Comparison of ENCODE assay signal across 9 cellular contexts in genomic region chr1:30919025-30919881, GRCh38. TPM values are rescaled to one million over a fixed set of nuclear protein-coding genes. Genes with fewer than 3 reads are reported as not detected.
A peak's percentile ranks its signal among the peaks of the same experiment; 100 is the strongest.
DNase-seq lines count a peak whose midpoint lies in the region; ATAC-seq and TF ChIP-seq lines count a peak whose summit lies in the region.
"Had no signal": no experiment of that assay in that cellular context is flagged by ENCODE, and none has a peak within 500 bp of the region (broad histone marks: within the 10 kb centered on the region; RNA-seq: fewer than 3 reads in every experiment).

No MANE protein-coding gene starts in this region.

- H3K9me3 ChIP-seq in H9 (ENCODE audit: control insufficient read depth, low read depth, low read length) (no peaks in the 10 kb centered on the region), smooth muscle cell (replicated peaks; ENCODE audit: low read depth) (no peaks in the 10 kb centered on the region)
- H3K9me3 ChIP-seq: esophagus muscularis mucosa had no signal

- H3K27me3 ChIP-seq in H9 (ENCODE audit: insufficient read depth, low read length): no peaks in the 10 kb centered on the region
- H3K27me3 ChIP-seq in smooth muscle cell (ENCODE audit: low read depth): no peaks in the 10 kb centered on the region
- H3K27me3 ChIP-seq: esophagus muscularis mucosa had no signal

- no peak overlapping the region for H2BK20ac ChIP-seq in H9 (ENCODE audit: low read depth, low read length, poor library complexity, severe bottlenecking)

- no peaks in the 10 kb centered on the region for H3K79me1 ChIP-seq in H9 (ENCODE audit: insufficient read depth, low read depth, low read length, poor library complexity, severe bottlenecking)

- no peak overlapping the region for H3K4ac ChIP-seq in H9 (ENCODE audit: low read depth, low read length)

- H3K18ac ChIP-seq in H9 (ENCODE audit: insufficient read length, low read depth, low read length): no peak overlapping the region

- peaks cover 0 to 13% of the 10 kb centered on the region in 2 experiments; a peak in 2 of 4 replicates for H3K4me1 Mint-ChIP-seq in H9
- peaks cover 4% of the 10 kb centered on the region for H3K4me1 Mint-ChIP-seq in activated T-helper 2 cell treated with anti-CD3 and anti-CD28 coated beads, Interferon-gamma antibody, Interleukin-2, Interleukin-4, amounts not matched to agents 10 μg/mL and 5 μg/mL and 100 μg/mL, durations not matched to agents 14 hours and 24 hours and 36 hours (ENCODE audit: low read depth)

- no peaks in the 10 kb centered on the region for H3F3A ChIP-seq in smooth muscle cell (ENCODE audit: low read depth)

- no peak overlapping the region for H2AK5ac ChIP-seq in H9 (ENCODE audit: insufficient read length, low read length)

- no peaks in the 10 kb centered on the region for H3K9me3 Mint-ChIP-seq in H9
- H3K9me3 Mint-ChIP-seq in activated T-helper 2 cell treated with anti-CD3 and anti-CD28 coated beads, Interferon-gamma antibody, Interleukin-2, Interleukin-4, amounts not matched to agents 10 μg/mL and 5 μg/mL and 100 μg/mL, durations not matched to agents 14 hours and 24 hours and 36 hours: no peaks in the 10 kb centered on the region

- TF ChIP-seq CTCF in H9 (conservative IDR thresholded peaks at IDR 0.05) (no peak; the same call in 2 of the 3 replicates), smooth muscle cell (IDR thresholded peaks at IDR 0.05; ENCODE audit: borderline replicate concordance, insufficient read depth, poor library complexity, severe bottlenecking) (no peak)

- no peak overlapping the region for H3K4me3 Mint-ChIP-seq in H9
- no peak overlapping the region for H3K4me3 Mint-ChIP-seq in activated T-helper 2 cell treated with anti-CD3 and anti-CD28 coated beads, Interferon-gamma antibody, Interleukin-2, Interleukin-4, amounts not matched to agents 10 μg/mL and 5 μg/mL and 100 μg/mL, durations not matched to agents 14 hours and 24 hours and 36 hours (ENCODE audit: low read depth)

- H3K23me2 ChIP-seq in H9 (ENCODE audit: insufficient read length, low read depth, low read length, poor library complexity, severe bottlenecking): no peaks in the 10 kb centered on the region

- H3K14ac ChIP-seq in H9 (ENCODE audit: insufficient read depth, low read length): no peak overlapping the region

- no peaks in the 10 kb centered on the region for H3K4me1 ChIP-seq in H9 (ENCODE audit: insufficient read depth, low read length)
- H3K4me1 ChIP-seq in smooth muscle cell (ENCODE audit: low read depth): no peaks in the 10 kb centered on the region
- H3K4me1 ChIP-seq: esophagus muscularis mucosa had no signal

- H3T11ph ChIP-seq in H9 (ENCODE audit: low read length): no peak overlapping the region

- intact Hi-C loops in activated T-helper 2 cell treated with anti-CD3 and anti-CD28 coated beads, Interferon-gamma antibody, Interleukin-2, Interleukin-4, amounts not matched to agents 10 μg/mL and 5 μg/mL and 100 μg/mL, durations not matched to agents 14 hours and 24 hours and 36 hours (cut with micrococcal nuclease): no loop called here

- H3K9ac ChIP-seq in H9 (ENCODE audit: extremely low read depth, insufficient read length, low read length) (no peak overlapping the region), smooth muscle cell (ENCODE audit: low read depth) (no peak overlapping the region)

- no peak overlapping the region for H2BK12ac ChIP-seq in H9 (ENCODE audit: insufficient read length, low read depth, low read length)

- no peak overlapping the region for H2BK15ac ChIP-seq in H9 (ENCODE audit: low read depth, low read length)

- DNase-seq in H9 (peak; percentile 21), SHP77 (lab: John Stamatoyannopoulos, UW) (peak; percentile 38 to 56), fibroblast of peridontal ligament (ENCODE audit: extremely low read depth) (peak; percentile 65), smooth muscle cell (lab: John Stamatoyannopoulos, UW; ENCODE audit: unreplicated experiment) (no peak), hypothalamus (lab: John Stamatoyannopoulos, UW) (no peak), NCI-H1417 treated with DMSO at 0.1 percent for 48 hours (lab: John Stamatoyannopoulos, UW) (no peak)
- no peak for DNase-seq in activated T-helper 2 cell treated with anti-CD3 and anti-CD28 coated beads, Interferon-gamma antibody, Interleukin-2, Interleukin-4, amounts not matched to agents 10 μg/mL and 5 μg/mL and 100 μg/mL, durations not matched to agents 14 hours and 24 hours and 36 hours (ENCODE audit: low spot score)

- no peak overlapping the region for H4K5ac ChIP-seq in H9 (ENCODE audit: insufficient read length, low read depth, low read length)

- H3K79me2 ChIP-seq in H9 (ENCODE audit: insufficient read depth, low read length): no peaks in the 10 kb centered on the region
- no peaks in the 10 kb centered on the region for H3K79me2 ChIP-seq in smooth muscle cell (ENCODE audit: low read depth)

- H3K4me2 ChIP-seq in H9 (ENCODE audit: insufficient read depth, insufficient read length, low read length): no peak overlapping the region
- peak overlapping the region; percentile 20 for H3K4me2 ChIP-seq in smooth muscle cell

- no peak overlapping the region for H2BK120ac ChIP-seq in H9 (ENCODE audit: low read depth, low read length, poor library complexity, severe bottlenecking)

- no peak overlapping the region for H3K23ac ChIP-seq in H9 (ENCODE audit: insufficient read length, low read depth, low read length)

- no peaks in the 10 kb centered on the region for H3K36me3 ChIP-seq in smooth muscle cell (ENCODE audit: low read depth)
- H3K36me3 ChIP-seq: esophagus muscularis mucosa had no signal

- ATAC-seq in HG03565 (IDR thresholded peaks at IDR 0.05; ENCODE audit: unreplicated experiment): no peak

- H3K27ac ChIP-seq in H9 (ENCODE audit: insufficient read length, low read depth, low read length): no peak overlapping the region
- no peak overlapping the region for H3K27ac ChIP-seq in smooth muscle cell (ENCODE audit: low read depth)
- H3K27ac ChIP-seq: esophagus muscularis mucosa had no signal

- no peak overlapping the region for H4K91ac ChIP-seq in H9 (ENCODE audit: insufficient read length, low read depth, low read length)

- no peak overlapping the region for H3K56ac ChIP-seq in H9 (ENCODE audit: insufficient read length, low read depth, low read length)

- H2AFZ ChIP-seq in H9 (ENCODE audit: low read length) (no peak overlapping the region), smooth muscle cell (ENCODE audit: low read depth) (no peak overlapping the region)

- no peak overlapping the region for H3K4me3 ChIP-seq in smooth muscle cell
- H3K4me3 ChIP-seq: esophagus muscularis mucosa had no signal

- no peaks in the 10 kb centered on the region; the same call in 1 of the 2 replicates for H3K27me3 Mint-ChIP-seq in H9 (ENCODE audit: low read depth)
- peaks cover 10% of the 10 kb centered on the region for H3K27me3 Mint-ChIP-seq in activated T-helper 2 cell treated with anti-CD3 and anti-CD28 coated beads, Interferon-gamma antibody, Interleukin-2, Interleukin-4, amounts not matched to agents 10 μg/mL and 5 μg/mL and 100 μg/mL, durations not matched to agents 14 hours and 24 hours and 36 hours (ENCODE audit: low read depth)

- no peaks in the 10 kb centered on the region for H4K20me1 ChIP-seq in H9 (ENCODE audit: control insufficient read depth, insufficient read depth, insufficient read length)
- H4K20me1 ChIP-seq in smooth muscle cell (ENCODE audit: low read depth): no peaks in the 10 kb centered on the region

- H3K27ac Mint-ChIP-seq in H9: no peak overlapping the region
- H3K27ac Mint-ChIP-seq in activated T-helper 2 cell treated with anti-CD3 and anti-CD28 coated beads, Interferon-gamma antibody, Interleukin-2, Interleukin-4, amounts not matched to agents 10 μg/mL and 5 μg/mL and 100 μg/mL, durations not matched to agents 14 hours and 24 hours and 36 hours: no peak overlapping the region

- no peak overlapping the region for H2BK5ac ChIP-seq in H9 (ENCODE audit: insufficient read length, low read length)

- H4K8ac ChIP-seq in H9 (replicated peaks; ENCODE audit: insufficient read length, low read depth, low read length): no peak overlapping the region

- no CpG with 5 or more reads among the region's 10 CpGs for WGBS in H9 (ENCODE audit: extremely low coverage, insufficient read length, low lambda C conversion rate)
- 63% methylated on average over 10 of the region's 10 CpGs for WGBS in smooth muscle cell (ENCODE audit: low lambda C conversion rate)

- no peaks in the 10 kb centered on the region for H3K36me3 Mint-ChIP-seq in H9 (ENCODE audit: insufficient read depth in 1 of 3, low read depth in 3 of 3)
- no peaks in the 10 kb centered on the region for H3K36me3 Mint-ChIP-seq in activated T-helper 2 cell treated with anti-CD3 and anti-CD28 coated beads, Interferon-gamma antibody, Interleukin-2, Interleukin-4, amounts not matched to agents 10 μg/mL and 5 μg/mL and 100 μg/mL, durations not matched to agents 14 hours and 24 hours and 36 hours (ENCODE audit: low read depth)

RNA-seq across cellular contexts. Expression of gene SDC3, which starts 10.7 kb away (rescaled TPM):
- total RNA-seq in H9 (2021) (24.2 and 25.9 TPM in 2 replicates), smooth muscle cell (45.8 and 46.3 TPM in 2 replicates)
- polyA plus RNA-seq in smooth muscle cell: 86.8 and 112 TPM in 2 replicates
- total RNA-seq in activated T-helper 2 cell treated with anti-CD3 and anti-CD28 coated beads, Interferon-gamma antibody, Interleukin-2, Interleukin-4, amounts not matched to agents 10 μg/mL and 5 μg/mL and 100 μg/mL, durations not matched to agents 14 hours and 24 hours and 36 hours: 0.46 and 0.92 TPM in 2 replicates

Comparison
In these comparisons a context has a peak if more than half of its experiments do, and no peak if none do; other contexts are left out.
1. DNase-seq: peak in H9 (single experiment), SHP77 (2 of 2) and fibroblast of peridontal ligament (single experiment); none in smooth muscle cell (single experiment), hypothalamus (0 of 51), activated T-helper 2 cell treated with anti-CD3 and anti-CD28 coated beads, Interferon-gamma antibody, Interleukin-2, Interleukin-4, amounts not matched to agents 10 μg/mL and 5 μg/mL and 100 μg/mL, durations not matched to agents 14 hours and 24 hours and 36 hours (single experiment) and NCI-H1417 treated with DMSO at 0.1 percent for 48 hours (single experiment).
2. RNA of gene SDC3, which starts 10.7 kb away (total RNA-seq): 45.8 to 46.3 TPM in smooth muscle cell and 24.2 to 25.9 TPM in H9; 0.46 to 0.92 TPM in activated T-helper 2 cell treated with anti-CD3 and anti-CD28 coated beads, Interferon-gamma antibody, Interleukin-2, Interleukin-4, amounts not matched to agents 10 μg/mL and 5 μg/mL and 100 μg/mL, durations not matched to agents 14 hours and 24 hours and 36 hours; every median in the first group is over 10 times any median in the second.